Comparison of ENCODE assay signal across 6 cellular contexts in the genomic region with DNA sequence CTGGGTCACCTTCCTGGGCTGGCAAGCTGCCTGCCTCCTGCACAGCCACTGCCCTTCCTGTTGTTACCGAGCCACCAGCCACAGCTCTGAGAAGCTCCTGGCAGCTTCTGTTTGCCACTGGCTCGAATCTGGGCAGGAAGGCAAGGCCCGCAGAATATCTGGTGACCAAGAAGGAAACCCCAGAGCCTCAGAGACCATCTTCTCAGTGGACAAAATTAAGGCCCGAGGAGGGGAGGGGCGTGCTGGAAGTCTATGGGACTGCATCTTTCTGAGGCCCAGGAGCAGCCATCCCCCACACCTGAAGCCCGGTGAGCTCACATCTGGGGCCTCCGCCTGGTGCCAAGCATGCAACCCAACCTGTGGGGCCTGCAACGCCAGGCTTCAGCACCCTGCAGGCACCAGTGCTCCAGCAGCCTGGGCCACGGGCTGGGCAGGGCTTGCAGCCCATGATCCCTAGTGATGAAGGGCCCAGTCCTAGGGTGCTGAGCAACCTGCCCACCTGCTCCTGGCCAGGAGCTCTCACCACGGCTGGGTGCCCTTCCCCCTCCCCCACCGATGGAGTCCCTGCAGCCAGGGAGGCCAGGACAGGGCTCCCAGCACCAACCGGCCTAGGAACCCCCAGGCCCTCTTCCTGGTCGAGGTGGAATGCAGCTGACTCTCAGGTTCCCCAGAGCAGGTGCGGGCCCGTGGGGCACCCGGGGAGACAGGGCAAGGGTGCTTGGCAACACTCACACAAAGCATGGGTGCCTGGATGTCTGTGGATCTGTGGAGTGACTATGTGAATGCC. TPM values are rescaled to one million over a fixed set of nuclear protein-coding genes. Genes with fewer than 3 reads are reported as not detected.
DNase-seq lines count a peak whose midpoint lies in the region; ATAC-seq and TF ChIP-seq lines count a peak whose summit lies in the region.

No MANE protein-coding gene starts in this region.

- ATAC-seq in HG03108 (IDR thresholded peaks at IDR 0.05; ENCODE audit: unreplicated experiment) (no peak), HG02623 (IDR thresholded peaks at IDR 0.05; ENCODE audit: unreplicated experiment) (no peak)

- no peaks in the 10 kb centered on the region for H3K9me3 ChIP-seq in adrenal gland (replicated peaks in 1 of 3)
- no peaks in the 10 kb centered on the region for H3K9me3 ChIP-seq in muscle layer of colon (ENCODE audit: low read length)

- H3K27me3 ChIP-seq in adrenal gland (no peaks in the 10 kb centered on the region), muscle layer of colon (ENCODE audit: control insufficient read depth in 1 of 2, insufficient read depth in 2 of 2, low read length in 2 of 2) (no peaks in the 10 kb centered on the region)

- H3K9ac ChIP-seq in muscle layer of colon (ENCODE audit: low read length), result peak overlapping the region; percentile 44

- no peak for TF ChIP-seq POLR2A in adrenal gland (IDR thresholded peaks at IDR 0.05)

- no peak for TF ChIP-seq CTCF in GM12865 (IDR thresholded peaks at IDR 0.05; ENCODE audit: insufficient read depth, low read depth, low read length, missing control alignments)
- no peak for TF ChIP-seq CTCF in adrenal gland (IDR thresholded peaks at IDR 0.05)

- intact Hi-C loops in adrenal gland (cut with DNase I), result no loop called here

- H3K4me3 ChIP-seq in GM12865 (ENCODE audit: low read depth, low read length) (peak overlapping the region; percentile 92), adrenal gland (peak overlapping the region; percentile 71 to 84 (median 80)), muscle layer of colon (ENCODE audit: low read depth in 1 of 2, low read length in 2 of 2) (peak overlapping the region; percentile 77 to 91)

- H3K4me1 ChIP-seq in adrenal gland (replicated peaks in 1 of 2) (peaks cover 6 to 34% of the 10 kb centered on the region in 2 donors), muscle layer of colon (ENCODE audit: insufficient read depth, low read length) (peaks cover 24% of the 10 kb centered on the region)

- peaks cover 0 to 21% of the 10 kb centered on the region in 2 donors for H3K36me3 ChIP-seq in adrenal gland (replicated peaks in 1 of 2)
- H3K36me3 ChIP-seq in muscle layer of colon (ENCODE audit: insufficient read depth, low read length), result peaks cover under 1% of the 10 kb centered on the region

- H3K27ac ChIP-seq in adrenal gland (peak overlapping the region; percentile 43 to 89 (median 76)), muscle layer of colon (ENCODE audit: low read depth, low read length) (peak overlapping the region; percentile 88)

- 5 to 40% (median 30%) methylated on average over 7 to 16 of the region's 16 CpGs for WGBS in adrenal gland, 4 donors

- DNase-seq in GM12865 (ENCODE audit: low read depth), result no peak
- DNase-seq in adrenal gland, result peak in 6 of 7 donors; percentile 63 to 84 (median 79)
- no peak for DNase-seq in NCI-H2171 treated with DMSO at 0.1 percent for 48 hours (lab: John Stamatoyannopoulos, UW)

RNA-seq across cellular contexts. Expression of gene CPTP, which starts 0.9 kb away (rescaled TPM):
- total RNA-seq in adrenal gland, result 10 to 100 TPM; 21.2 to 53.0 (median 31.1) TPM
- polyA plus RNA-seq in adrenal gland, result 10 to 100 TPM in 2 of 3 donors, 1 to 10 TPM in 1; 2.9 to 45.8 (median 27.5) TPM

RNA-seq across cellular contexts. Expression of gene INTS11, which starts 1.0 kb away (rescaled TPM):
- 100 to 1,000 TPM in 2 of 8 donors, 10 to 100 TPM in 6; 53.0 to 129 (median 79.1) TPM for total RNA-seq in adrenal gland
- polyA plus RNA-seq in adrenal gland, result 100 to 1,000 TPM in 2 of 3 donors, 10 to 100 TPM in 1; 87.7 to 601 (median 316) TPM

RNA-seq across cellular contexts. Expression of gene TAS1R3, which starts 5.6 kb away (rescaled TPM):
- under 1 TPM; 0.25 to 0.86 (median 0.58) TPM for total RNA-seq in adrenal gland
- polyA plus RNA-seq in adrenal gland, result under 1 TPM; 0.05 to 0.72 (median 0.61) TPM

RNA-seq across cellular contexts. Expression of gene PUSL1, which starts 17.1 kb away (rescaled TPM):
- 10 to 100 TPM; 14.2 to 43.8 (median 26.1) TPM for total RNA-seq in adrenal gland
- polyA plus RNA-seq in adrenal gland, result 10 to 100 TPM in 2 of 3 donors, 1 to 10 TPM in 1; 2.5 to 43.4 (median 32.2) TPM

RNA-seq across cellular contexts. Expression of gene ACAP3, which starts 17.8 kb away (rescaled TPM):
- 10 to 100 TPM; 19.6 to 81.5 (median 40.8) TPM for total RNA-seq in adrenal gland
- 100 to 1,000 TPM in 2 of 3 donors, 1 to 10 TPM in 1; 5.0 to 385 (median 138) TPM for polyA plus RNA-seq in adrenal gland

Comparison
In these comparisons a context has a peak if more than half of its experiments do, and no peak if none do; other contexts are left out.
1. DNase-seq: peak in adrenal gland (6 of 7); none in GM12865 (single experiment) and NCI-H2171 treated with DMSO at 0.1 percent for 48 hours (single experiment).
2. Peak in every context shown above with its lines, with median percentiles within 50 percentile points of each other: H3K4me3 ChIP-seq.